ENCODE assay signal across 29 cellular contexts in genomic region chr2:72963423-72964145, GRCh38. TPM values are rescaled to one million over a fixed set of nuclear protein-coding genes. Genes with fewer than 3 reads are reported as not detected.
DNase-seq lines count a peak whose midpoint lies in the region; ATAC-seq, FAIRE-seq and TF ChIP-seq lines count a peak whose summit lies in the region.
"Had no signal": no experiment of that assay in that cellular context is flagged by ENCODE, and none has a peak within 500 bp of the region (broad histone marks: within the 10 kb centered on the region; RNA-seq: fewer than 3 reads in every experiment).

No MANE protein-coding gene starts in this region.

- ATAC-seq in GM21576 (IDR thresholded peaks at IDR 0.05; ENCODE audit: unreplicated experiment): no peak
- ATAC-seq: effector memory CD8-positive, alpha-beta T cell; PC-3 had no signal

- BruUV-seq in endothelial cell of umbilical vein (replicated peaks; lab: Mats Ljungman, UMichigan): no TSS peak

- H3K9me1 ChIP-seq in endothelial cell of umbilical vein (replicated peaks; ENCODE audit: control insufficient read depth, extremely low read depth, insufficient read depth, low read length): no peaks in the 10 kb centered on the region

- CTCF ChIA-PET in endothelial cell of umbilical vein (lab: Charles Lee): interaction anchor here (0.8 to 2.0 kb wide), 7 partner anchors 10 to 214 kb away, joined by 3 to 30 read pairs (median 5); partner anchors contain the start of gene SPR

- no peaks in the 10 kb centered on the region for H3K9me3 ChIP-seq in endothelial cell of umbilical vein (replicated peaks; ENCODE audit: control insufficient read depth, insufficient read depth, low read length)
- no peaks in the 10 kb centered on the region for H3K9me3 ChIP-seq in mesodermal cell (ENCODE audit: control insufficient read depth, low read length)
- H3K9me3 ChIP-seq: SJSA1 had no signal

- TF ChIP-seq POLR2A in endothelial cell of umbilical vein (IDR thresholded peaks at IDR 0.05; ENCODE audit: low read depth, low read length): no peak

- no peak for TF ChIP-seq CTCF in endothelial cell of umbilical vein (IDR thresholded peaks at IDR 0.05; ENCODE audit: extremely low read depth in 1 of 2, insufficient read depth in 1 of 2, low read depth in 1 of 2, low read length in 2 of 2)

- H3K27ac ChIP-seq in endothelial cell of umbilical vein (ENCODE audit: insufficient read depth, low read depth, low read length) (no peak overlapping the region), mesodermal cell (ENCODE audit: low read depth, low read length, severe bottlenecking) (peak overlapping the region; percentile 36)
- H3K27ac ChIP-seq: SJSA1 had no signal

- H3K36me3 ChIP-seq in endothelial cell of umbilical vein (ENCODE audit: control insufficient read depth in 2 of 2, extremely low read depth in 1 of 2, insufficient read depth in 2 of 2, low read length in 2 of 2) (no peaks in the 10 kb centered on the region), mesodermal cell (ENCODE audit: control insufficient read depth, insufficient read depth, low read length) (no peaks in the 10 kb centered on the region)
- H3K36me3 ChIP-seq: SJSA1 had no signal

- no peak overlapping the region for H3K4me2 ChIP-seq in endothelial cell of umbilical vein (ENCODE audit: insufficient read depth, low read length)

- H3K4me3 ChIP-seq in endothelial cell of umbilical vein (replicated peaks in 1 of 3; ENCODE audit: insufficient read depth in 1 of 3, low read depth in 1 of 3, low read length in 3 of 3): no peak overlapping the region
- H3K4me3 ChIP-seq in mesodermal cell (ENCODE audit: extremely low read depth, insufficient read depth, low read length, poor library complexity, severe bottlenecking): no peak overlapping the region
- H3K4me3 ChIP-seq: SJSA1 had no signal

- 55 to 58% methylated on average over 10 of the region's 10 CpGs for WGBS in mesodermal cell (ENCODE audit: insufficient coverage in 2 of 2), 2 experiments

- no peaks in the 10 kb centered on the region for H3K27me3 ChIP-seq in endothelial cell of umbilical vein (ENCODE audit: control insufficient read depth in 2 of 2, insufficient read depth in 2 of 2, low read length in 2 of 2)
- H3K27me3 ChIP-seq: SJSA1 had no signal

- H2AFZ ChIP-seq in endothelial cell of umbilical vein (ENCODE audit: low read depth, low read length): no peak overlapping the region

- POLR2A ChIA-PET in endothelial cell of umbilical vein (lab: Charles Lee): interaction anchor here (0.7 kb wide), 1 partner anchor 10 kb away, joined by 11 read pairs; no protein-coding TSS in a partner anchor

- H4K20me1 ChIP-seq in endothelial cell of umbilical vein (replicated peaks; ENCODE audit: control insufficient read depth, extremely low read depth, insufficient read depth, low read length): no peaks in the 10 kb centered on the region

- no peaks in the 10 kb centered on the region for H3K79me2 ChIP-seq in endothelial cell of umbilical vein (ENCODE audit: control insufficient read depth, insufficient read depth, low read length)

- no peaks in the 10 kb centered on the region for H3K4me1 ChIP-seq in endothelial cell of umbilical vein (ENCODE audit: control insufficient read depth, extremely low read depth, insufficient read depth, low read length)
- H3K4me1 ChIP-seq in mesodermal cell (ENCODE audit: control insufficient read depth, insufficient read depth, low read length, poor library complexity, severe bottlenecking): peaks cover 30% of the 10 kb centered on the region
- H3K4me1 ChIP-seq: SJSA1 had no signal

- dilution Hi-C loops in endothelial cell of umbilical vein (cut with MboI; ENCODE audit: extremely low pct_ligation_motif_present, low sequenced_read_pairs): no loop called here

- DNase-seq in DMS 273 (lab: John Stamatoyannopoulos, UW; ENCODE audit: unreplicated experiment): peak; percentile 87
- peak; percentile 29 for DNase-seq in NCI-H226
- peak; percentile 14 for DNase-seq in endothelial cell of umbilical vein (ENCODE audit: low read depth, low spot score)
- DNase-seq in LoVo (ENCODE audit: low spot score): no peak
- DNase-seq in SHP77 (lab: John Stamatoyannopoulos, UW): no peak
- no peak for DNase-seq in activated CD4-positive, alpha-beta T cell treated with anti-CD3 and anti-CD28 coated beads, Interleukin-2, amount 50 U/mL, for 48 hours
- DNase-seq: activated CD4-positive, alpha-beta memory T cell treated with anti-CD3 and anti-CD28 coated beads, Interleukin-2, amount 10 ng/mL, durations not matched to agents 7 days and 5 days; activated naive CD4-positive, alpha-beta T cell treated with anti-CD3 and anti-CD28 coated beads for 36 hours; CD8-positive, alpha-beta memory T cell; DMS79 treated with DMSO at 0.1 percent for 48 hours; effector memory CD8-positive, alpha-beta T cell; mesenchymal stem cell; NCI-H1417; NCI-H2107; NCI-H526; nephron progenitor cell; PC-3; small intestine; stimulated activated CD4-positive, alpha-beta T cell treated with anti-CD3 and anti-CD28 coated beads, Interleukin-4, amount 100 ng/mL, for 24 hours had no signal

- FAIRE-seq in endothelial cell of umbilical vein (lab: Jason Lieb, UNC): no peak
- FAIRE-seq: astrocyte, keratinocyte, small intestine had no signal

- intact Hi-C loops in endothelial cell of umbilical vein (cut with micrococcal nuclease): no loop called here

- no peak overlapping the region for H3K9ac ChIP-seq in endothelial cell of umbilical vein (replicated peaks; ENCODE audit: extremely low read depth, insufficient read depth, low read length)

TF ChIP-seq in endothelial cell of umbilical vein, 7 proteins besides CTCF, POLR2A, EP300 and RAD21:
- TF ChIP-seq POLR2AphosphoS5 (IDR thresholded peaks at IDR 0.05; ENCODE audit: insufficient read depth, low read depth, low read length): no peak
- no peak for TF ChIP-seq GATA2 (IDR thresholded peaks at IDR 0.05; ENCODE audit: insufficient read depth, insufficient read length, low read depth, low read length)
- no peak for TF ChIP-seq EZH2 (IDR thresholded peaks at IDR 0.05; ENCODE audit: borderline replicate concordance, low read depth, low read length, severe bottlenecking)
- no peak for TF ChIP-seq FOS (IDR thresholded peaks at IDR 0.05; ENCODE audit: borderline replicate concordance, insufficient read depth, low read length)
- TF ChIP-seq MAX (IDR thresholded peaks at IDR 0.05; ENCODE audit: insufficient read depth, insufficient read length): no peak
- TF ChIP-seq MYC (IDR thresholded peaks at IDR 0.05; ENCODE audit: low read depth, low read length): no peak
- no peak for TF ChIP-seq JUN (IDR thresholded peaks at IDR 0.05; ENCODE audit: borderline replicate concordance, insufficient read depth, insufficient read length, low read depth)

RNA-seq across cellular contexts. Expression of gene EMX1, which starts 46.3 kb away (rescaled TPM):
- total RNA-seq in endothelial cell of umbilical vein: not detected in 2 replicates
- polyA plus RNA-seq in endothelial cell of umbilical vein: not detected in 2 replicates
- not detected in 2 replicates for polyA plus RNA-seq in endothelial cell of umbilical vein (2011; cell fraction: cytosol; rRNA removed)
- not detected in 2 replicates for polyA plus RNA-seq in endothelial cell of umbilical vein (2011; cell fraction: nucleus; rRNA removed)
- not detected in 2 replicates for polyA plus RNA-seq in endothelial cell of umbilical vein (2012)
- polyA minus RNA-seq in endothelial cell of umbilical vein: not detected in 2 replicates
- polyA minus RNA-seq in endothelial cell of umbilical vein (2011; cell fraction: cytosol; rRNA and poly(A)+ RNA removed): not detected
- not detected in 2 replicates for polyA minus RNA-seq in endothelial cell of umbilical vein (2011; cell fraction: nucleus; rRNA and poly(A)+ RNA removed)
- 0.92 TPM for polyA plus RNA-seq in mesodermal cell (2013, experiment 1 of 2)
- 0.61 TPM for polyA plus RNA-seq in mesodermal cell (2013, experiment 2 of 2)
- total RNA-seq: activated CD4-positive, alpha-beta memory T cell treated with anti-CD3 and anti-CD28 coated beads, Interleukin-2, amount 10 ng/mL, durations not matched to agents 7 days and 5 days; activated naive CD4-positive, alpha-beta T cell treated with anti-CD3 and anti-CD28 coated beads for 36 hours; cerebellum; fibroblast of lung; M059J; PC-3; pulmonary artery endothelial cell; SJSA1; T-helper 2 cell treated with Interferon-gamma antibody and Interleukin-4, amounts not matched to agents 100 ng/mL and 5 ng/mL, for 36 hours had no signal
- polyA plus RNA-seq: CD8-positive, alpha-beta memory T cell; fibroblast of lung; keratinocyte had no signal

Comparison
In these comparisons a context has a peak if more than half of its experiments do, and no peak if none do; other contexts are left out.
1. DNase-seq: peak in DMS 273 (single experiment), NCI-H226 (single experiment) and endothelial cell of umbilical vein (single experiment); none in LoVo (single experiment), SHP77 (0 of 2) and activated CD4-positive, alpha-beta T cell treated with anti-CD3 and anti-CD28 coated beads, Interleukin-2, amount 50 U/mL, for 48 hours (0 of 2).